In the genomic region with DNA sequence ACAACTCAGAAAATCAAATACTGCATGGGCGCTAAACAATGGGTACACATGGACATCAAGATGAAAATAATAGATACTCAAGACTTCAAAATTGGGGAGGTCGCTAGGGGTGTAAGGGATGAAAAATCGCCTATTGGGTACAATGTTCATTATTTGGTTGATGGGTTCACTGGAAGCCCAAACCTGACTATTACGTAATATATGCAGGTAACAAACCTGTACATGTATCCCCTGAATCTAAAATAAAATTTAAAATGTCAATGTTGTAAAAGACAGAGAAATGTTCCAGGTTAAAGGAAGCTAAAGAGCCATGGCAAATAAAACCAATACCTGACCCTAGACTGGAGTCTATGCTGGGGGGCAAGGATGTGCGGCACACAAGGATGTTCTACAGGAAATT, we compare ENCODE assay signal across 36 cellular contexts.
"Had no signal": no experiment of that assay in that cellular context is flagged by ENCODE, and none has a peak within 500 bp of the region (broad histone marks: within the 10 kb centered on the region; RNA-seq: fewer than 3 reads in every experiment).

No MANE protein-coding gene starts in this region.

- DNase-seq: Karpas-422, Kasumi-1, MG63, MM.1S, MV-4-11, NCI-H1048, NCI-H1092, NCI-H1092 treated with DMSO at 0.1 percent for 48 hours, NCI-H1105, NCI-H1105 treated with DMSO at 0.1 percent for 48 hours, NCI-H1417, NCI-H1417 treated with DMSO at 0.1 percent for 48 hours, NCI-H1436, NCI-H1436 treated with DMSO at 0.1 percent for 48 hours, NCI-H146, NCI-H1694, NCI-H1694 treated with DMSO at 0.1 percent for 48 hours, NCI-H187, NCI-H187 treated with DMSO at 0.1 percent for 48 hours, NCI-H1930, NCI-H2029, NCI-H2029 treated with DMSO at 0.1 percent for 48 hours, NCI-H2081, NCI-H2081 treated with DMSO at 0.1 percent for 48 hours, NCI-H2107, NCI-H2171, NCI-H2171 treated with DMSO at 0.1 percent for 48 hours, NCI-H2227 treated with DMSO at 0.1 percent for 48 hours, NCI-H226, NCI-H345, NCI-H446, NCI-H446 treated with DMSO at 0.1 percent for 48 hours, NCI-H510A, NCI-H510A treated with DMSO at 0.1 percent for 48 hours, NCI-H524, NCI-H524 treated with DMSO at 0.1 percent for 48 hours had no signal

- H3K27me3 ChIP-seq: MG63 had no signal

- H3K4me3 ChIP-seq: MG63 had no signal

- H3K36me3 ChIP-seq: MG63 had no signal
